21 cellular contexts compared by ENCODE assay signal in genomic region chr1:217590598-217590997, GRCh38. TPM values are rescaled to one million over a fixed set of nuclear protein-coding genes. Genes with fewer than 3 reads are reported as not detected.
A peak's percentile ranks its signal among the peaks of the same experiment; 100 is the strongest.
DNase-seq lines count a peak whose midpoint lies in the region; ATAC-seq and TF ChIP-seq lines count a peak whose summit lies in the region.
"Had no signal": no experiment of that assay in that cellular context is flagged by ENCODE, and none has a peak within 500 bp of the region (broad histone marks: within the 10 kb centered on the region; RNA-seq: fewer than 3 reads in every experiment).

No MANE protein-coding gene starts in this region.

- 76% methylated on average over 2 of the region's 2 CpGs for WGBS in hepatocyte (ENCODE audit: low lambda C conversion rate, missing lambda C conversion rate)

- no peaks in the 10 kb centered on the region for H3K36me3 ChIP-seq in OCI-LY7 (ENCODE audit: insufficient read depth, low read length)
- H3K36me3 ChIP-seq in hepatocyte (replicated peaks; ENCODE audit: insufficient read depth, low read depth), result no peaks in the 10 kb centered on the region
- H3K36me3 ChIP-seq: BLaER1 had no signal

- POLR2A ChIA-PET in OCI-LY7 (lab: Charles Lee), result interaction anchor here (1.3 kb wide), 1 partner anchor 49 kb away, joined by 3 read pairs; no protein-coding TSS in a partner anchor
- POLR2A ChIA-PET in naive thymus-derived CD8-positive, alpha-beta T cell (lab: Charles Lee), result no interaction called here

- no peak overlapping the region for H3K27ac ChIP-seq in OCI-LY7 (ENCODE audit: low read depth, low read length, poor library complexity, severe bottlenecking)
- H3K27ac ChIP-seq in hepatocyte, result no peak overlapping the region
- H3K27ac ChIP-seq: BLaER1, SJCRH30 had no signal

- no peaks in the 10 kb centered on the region for H3K27me3 ChIP-seq in hepatocyte
- H3K27me3 ChIP-seq: BLaER1, SJCRH30 had no signal

- no peak overlapping the region for H3K4me3 ChIP-seq in OCI-LY7 (ENCODE audit: low read depth, low read length, poor library complexity, severe bottlenecking)
- no peak overlapping the region for H3K4me3 ChIP-seq in hepatocyte
- H3K4me3 ChIP-seq: BLaER1, SJCRH30 had no signal

- H2AFZ ChIP-seq in OCI-LY7 (ENCODE audit: low read length) (no peak overlapping the region), hepatocyte (no peak overlapping the region)

- H3K9me3 ChIP-seq in OCI-LY7 (ENCODE audit: low read length) (no peaks in the 10 kb centered on the region), hepatocyte (ENCODE audit: low read depth) (no peaks in the 10 kb centered on the region)
- H3K9me3 ChIP-seq: BLaER1, SJCRH30 had no signal

- no peak overlapping the region for H3K4me3 Mint-ChIP-seq in naive thymus-derived CD8-positive, alpha-beta T cell
- H3K4me3 Mint-ChIP-seq: CD8-positive, alpha-beta memory T cell; HFFc6 had no signal

- peaks cover 0 to 1% (median 0%) of the 10 kb centered on the region in 4 donors for H3K4me1 Mint-ChIP-seq in naive thymus-derived CD8-positive, alpha-beta T cell
- H3K4me1 Mint-ChIP-seq: CD8-positive, alpha-beta memory T cell had no signal

- H3K9me2 ChIP-seq in OCI-LY7 (ENCODE audit: insufficient read depth, low read length) (no peaks in the 10 kb centered on the region), hepatocyte (replicated peaks; ENCODE audit: insufficient read depth) (peaks cover 3% of the 10 kb centered on the region)

- peak; percentile 11 for DNase-seq in DMS53 (lab: John Stamatoyannopoulos, UW)
- no peak for DNase-seq in DMS53 treated with DMSO at 0.1 percent for 48 hours (lab: John Stamatoyannopoulos, UW; ENCODE audit: unreplicated experiment)
- no peak for DNase-seq in OCI-LY7 (ENCODE audit: low spot score)
- DNase-seq in hepatocyte (ENCODE audit: low spot score), result peak; percentile 30
- DNase-seq in NCI-H2081 treated with DMSO at 0.1 percent for 48 hours (lab: John Stamatoyannopoulos, UW), result no peak
- no peak for DNase-seq in naive thymus-derived CD8-positive, alpha-beta T cell
- no peak for DNase-seq in iPS-NIHi11 (ENCODE audit: low spot score)
- DNase-seq: 8988T; CD8-positive, alpha-beta memory T cell; HFFc6; IMR-90; Karpas-422; MM.1S; NCI-H1105 treated with DMSO at 0.1 percent for 48 hours; NCI-H1694 treated with DMSO at 0.1 percent for 48 hours; NCI-H2171; NCI-H446; NK-92 treated with Interleukin-12 subunit alpha and Interleukin-12 subunit beta, amount 100 ng/mL, for 24 hours; SJCRH30 had no signal

- H3K4me2 ChIP-seq in OCI-LY7 (ENCODE audit: low read length), result no peak overlapping the region
- H3K4me2 ChIP-seq in hepatocyte, result no peak overlapping the region
- H3K4me2 ChIP-seq: BLaER1 had no signal

- CTCF ChIA-PET in OCI-LY7 (lab: Charles Lee; ENCODE audit: unreplicated experiment), result no interaction called here

- no peak for ATAC-seq in HG03520 (IDR thresholded peaks at IDR 0.05; ENCODE audit: unreplicated experiment)
- no peak for ATAC-seq in naive thymus-derived CD8-positive, alpha-beta T cell

- H4K20me1 ChIP-seq in OCI-LY7 (ENCODE audit: insufficient read depth, low read length) (no peaks in the 10 kb centered on the region), hepatocyte (ENCODE audit: insufficient read depth, poor library complexity, severe bottlenecking) (no peaks in the 10 kb centered on the region)
- H4K20me1 ChIP-seq: BLaER1 had no signal

- no peak overlapping the region for H3K27ac Mint-ChIP-seq in naive thymus-derived CD8-positive, alpha-beta T cell
- H3K27ac Mint-ChIP-seq: HFFc6 had no signal

- TF ChIP-seq CTCF in OCI-LY7 (conservative IDR thresholded peaks at IDR 0.05; ENCODE audit: low read length), result 0 out of 2 replicates have a peak, but pooled peaks have one; percentile 40
- TF ChIP-seq CTCF in hepatocyte (IDR thresholded peaks at IDR 0.05; ENCODE audit: poor library complexity), result peak; percentile 12

- H3K9me3 Mint-ChIP-seq in naive thymus-derived CD8-positive, alpha-beta T cell, result no peaks in the 10 kb centered on the region
- H3K9me3 Mint-ChIP-seq: CD8-positive, alpha-beta memory T cell; HFFc6 had no signal

- H3K4me1 ChIP-seq in OCI-LY7 (ENCODE audit: insufficient read depth, low read length, poor library complexity, severe bottlenecking) (no peaks in the 10 kb centered on the region), hepatocyte (ENCODE audit: insufficient read depth) (no peaks in the 10 kb centered on the region)
- H3K4me1 ChIP-seq: BLaER1, SJCRH30 had no signal

- no peaks in the 10 kb centered on the region for H3K79me2 ChIP-seq in OCI-LY7 (ENCODE audit: insufficient read depth, low read depth, low read length)
- no peaks in the 10 kb centered on the region for H3K79me2 ChIP-seq in hepatocyte

- peaks cover 0 to 11% (median 3%) of the 10 kb centered on the region in 3 donors for H3K36me3 Mint-ChIP-seq in naive thymus-derived CD8-positive, alpha-beta T cell

- H3K27me3 Mint-ChIP-seq in naive thymus-derived CD8-positive, alpha-beta T cell, result no peaks in the 10 kb centered on the region
- H3K27me3 Mint-ChIP-seq: CD8-positive, alpha-beta memory T cell had no signal

- no TSS peak for BruUV-seq in OCI-LY7 (replicated peaks; lab: Mats Ljungman, UMichigan)

- intact Hi-C loops in OCI-LY7 (cut with micrococcal nuclease; ENCODE audit: unreplicated experiment), result no loop called here

RNA-seq across cellular contexts. Expression of gene GPATCH2, which starts 40.3 kb away (rescaled TPM):
- 8.8 and 10.2 TPM in 2 replicates for total RNA-seq in OCI-LY7 (2014; rRNA removed; shearing (Covaris generic))
- 11.1 and 12.7 TPM in 2 replicates for total RNA-seq in OCI-LY7 (2022)
- total RNA-seq in hepatocyte, result 21.7 and 22.5 TPM in 2 replicates
- polyA plus RNA-seq in hepatocyte, result 7.8 and 12.2 TPM in 2 replicates
- total RNA-seq in naive thymus-derived CD8-positive, alpha-beta T cell, result 10 to 100 TPM in 1 of 2 experiments, 1 to 10 TPM in 1; 7.9 to 10.2 TPM
- polyA plus RNA-seq in naive thymus-derived CD8-positive, alpha-beta T cell, result 1 to 10 TPM; 3.6 to 5.1 (median 3.9) TPM

RNA-seq across cellular contexts. Expression of gene SPATA17, which starts 40.5 kb away (rescaled TPM):
- total RNA-seq in OCI-LY7 (2014; rRNA removed; shearing (Covaris generic)), result not detected in 2 replicates
- total RNA-seq in OCI-LY7 (2022) (0.59 TPM in 1 of 2 replicates, not detected in the other), hepatocyte (0.32 and 1.00 TPM in 2 replicates)
- 1.5 and 2.9 TPM in 2 replicates for polyA plus RNA-seq in hepatocyte
- total RNA-seq in naive thymus-derived CD8-positive, alpha-beta T cell, result not detected
- not detected for polyA plus RNA-seq in naive thymus-derived CD8-positive, alpha-beta T cell
- polyA plus RNA-seq: CD8-positive, alpha-beta memory T cell had no signal

Comparison
In these comparisons a context has a peak if more than half of its experiments do, and no peak if none do; other contexts are left out.
1. DNase-seq: peak in DMS53 (single experiment) and hepatocyte (single experiment); none in DMS53 treated with DMSO at 0.1 percent for 48 hours (single experiment), OCI-LY7 (single experiment), NCI-H2081 treated with DMSO at 0.1 percent for 48 hours (single experiment), naive thymus-derived CD8-positive, alpha-beta T cell (0 of 10) and iPS-NIHi11 (single experiment).